Comparison of ENCODE assay signal across 17 cellular contexts in the genomic region with DNA sequence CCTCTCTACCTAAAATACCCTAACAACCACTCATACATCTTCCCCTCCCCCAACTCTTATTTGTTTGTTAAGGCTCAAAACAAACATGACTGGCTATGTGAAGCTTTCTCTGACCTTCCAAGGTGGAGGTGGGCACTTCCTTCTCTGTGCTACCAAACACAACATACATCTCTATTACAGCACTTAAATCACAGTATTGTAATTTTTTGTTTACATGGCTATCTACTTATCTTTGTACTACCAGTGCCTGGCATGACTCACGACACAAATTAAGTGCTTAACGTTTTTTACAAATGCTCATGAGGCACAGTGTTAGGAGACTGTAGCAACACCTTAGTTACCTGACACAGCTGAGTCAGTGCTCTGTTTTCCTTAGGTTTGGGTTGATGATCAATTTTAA. TPM values are rescaled to one million over a fixed set of nuclear protein-coding genes. Genes with fewer than 3 reads are reported as not detected.
A peak's percentile ranks its signal among the peaks of the same experiment; 100 is the strongest.
DNase-seq lines count a peak whose midpoint lies in the region; ATAC-seq, FAIRE-seq and TF ChIP-seq lines count a peak whose summit lies in the region.
"Had no signal": no experiment of that assay in that cellular context is flagged by ENCODE, and none has a peak within 500 bp of the region (broad histone marks: within the 10 kb centered on the region; RNA-seq: fewer than 3 reads in every experiment).

No MANE protein-coding gene starts in this region.

- H3K27ac ChIP-seq in K562 (ENCODE audit: extremely low read depth, low read depth, low read length) (no peak overlapping the region), gastroesophageal sphincter (no peak overlapping the region)
- H3K27ac ChIP-seq: testis had no signal

- no peaks in the 10 kb centered on the region for H3K9me3 ChIP-seq in K562 (replicated peaks; ENCODE audit: control insufficient read depth, insufficient read depth, low read depth, low read length)
- no peaks in the 10 kb centered on the region for H3K9me3 ChIP-seq in gastroesophageal sphincter
- H3K9me3 ChIP-seq: testis had no signal

- H3K36me3 ChIP-seq in K562 (ENCODE audit: control insufficient read depth, insufficient read depth, low read length) (no peaks in the 10 kb centered on the region), gastroesophageal sphincter (no peaks in the 10 kb centered on the region)

- CTCF ChIA-PET in K562 (lab: Yijun Ruan, JAX; ENCODE audit: low intra/inter-chr PET ratio) = no interaction called here

- TF ChIP-seq RAD21 in K562 (CRISPR knock-in tag; conservative IDR thresholded peaks at IDR 0.05 in 1 of 2, IDR thresholded peaks at IDR 0.05 in 1 of 2) = no peak

- TF ChIP-seq CTCF in K562 (IDR thresholded peaks at IDR 0.05 in 2 of 3, conservative IDR thresholded peaks at IDR 0.05 in 1 of 3; ENCODE audit: insufficient read depth in 2 of 3, low read depth in 1 of 3, low read length in 3 of 3) (no peak), omental fat pad (IDR thresholded peaks at IDR 0.05) (no peak), gastroesophageal sphincter (IDR thresholded peaks at IDR 0.05) (no peak)

- POLR2A ChIA-PET in K562 (lab: Yijun Ruan, JAX) = interaction anchor here (1.1 to 1.8 kb wide), 2 partner anchors 9 to 18 kb away, joined by 3 to 4 read pairs; no protein-coding TSS in a partner anchor

- H4K20me1 ChIP-seq in K562 (replicated peaks; ENCODE audit: control insufficient read depth, insufficient read depth, low read length) = no peaks in the 10 kb centered on the region

- H3K4me1 ChIP-seq in K562 (replicated peaks in 1 of 2; ENCODE audit: control insufficient read depth in 2 of 2, insufficient read depth in 2 of 2, low read length in 2 of 2) = no peaks in the 10 kb centered on the region
- peaks cover 0 to 13% (median 2%) of the 10 kb centered on the region in 3 donors for H3K4me1 ChIP-seq in gastroesophageal sphincter

- H2AFZ ChIP-seq in K562 (ENCODE audit: low read depth, low read length) = no peak overlapping the region

- intact Hi-C loops in K562 (cut with micrococcal nuclease) = no loop called here

- no peak overlapping the region for H3K9ac ChIP-seq in K562 (ENCODE audit: insufficient read depth in 1 of 2, low read depth in 2 of 2, low read length in 2 of 2)

- TF ChIP-seq POLR2A in K562 (conservative IDR thresholded peaks at IDR 0.05) (no peak), gastroesophageal sphincter (IDR thresholded peaks at IDR 0.05) (no peak)

- no peak for FAIRE-seq in K562 (lab: Jason Lieb, UNC)
- FAIRE-seq: D721Med, GM12878 had no signal

- H3K4me3 ChIP-seq in K562 (no peak overlapping the region), gastroesophageal sphincter (no peak overlapping the region)
- H3K4me3 ChIP-seq: GM12878, testis had no signal

- WGBS in K562 (ENCODE audit: insufficient coverage, low coverage, missing lambda C conversion rate) = 9% methylated on average over 2 of the region's 2 CpGs
- WGBS in gastroesophageal sphincter (ENCODE audit: low coverage in 1 of 2), 2 donors = 27 to 44% methylated on average over 2 of the region's 2 CpGs

- BruUV-seq in K562 (replicated peaks; lab: Mats Ljungman, UMichigan) = no TSS peak

- H3K4me2 ChIP-seq in K562 (ENCODE audit: insufficient read depth, low read length) = no peak overlapping the region

- H3K27me3 ChIP-seq in K562 (ENCODE audit: control insufficient read depth in 2 of 2, insufficient read depth in 2 of 2, low read length in 2 of 2) = no peaks in the 10 kb centered on the region
- H3K27me3 ChIP-seq in gastroesophageal sphincter = no peaks in the 10 kb centered on the region
- H3K27me3 ChIP-seq: testis had no signal

- no peak for TF ChIP-seq EP300 in K562 (IDR thresholded peaks at IDR 0.05; ENCODE audit: low read length)
- TF ChIP-seq EP300 in gastroesophageal sphincter (IDR thresholded peaks at IDR 0.05) = no peak

- no peaks in the 10 kb centered on the region for H3K9me1 ChIP-seq in K562 (ENCODE audit: control insufficient read depth, insufficient read depth, low read length)

- in situ Hi-C loops in K562 (cut with MboI) = no loop called here

- peaks cover 7% of the 10 kb centered on the region; the same call in 2 of the 3 replicates for H3K79me2 ChIP-seq in K562 (ENCODE audit: control insufficient read depth, insufficient read depth, low read length)

- peak; percentile 52 for DNase-seq in H4 (ENCODE audit: low spot score)
- DNase-seq in NCI-H2029 treated with DMSO at 0.1 percent for 48 hours (lab: John Stamatoyannopoulos, UW) = peak; percentile 79
- DNase-seq in K562 (ENCODE audit: extremely low read depth in 1 of 4, low spot score in 3 of 4) = no peak
- DNase-seq in omental fat pad (ENCODE audit: low spot score) = no peak
- DNase-seq in NK-92 (lab: John Stamatoyannopoulos, UW; ENCODE audit: unreplicated experiment) = no peak
- DNase-seq: activated CD4-positive, alpha-beta memory T cell treated with anti-CD3 and anti-CD28 coated beads for 36 hours; activated gamma-delta T cell treated with Interleukin-2 at 50 U/mL for 16 hours; cerebellar nuclear complex; MM.1S; naive B cell; T-helper 2 cell; testis had no signal

- ATAC-seq in K562 = no peak
- ATAC-seq in omental fat pad (ENCODE audit: low FRiP score) = peak; percentile 57
- ATAC-seq in GM21423 (IDR thresholded peaks at IDR 0.05; ENCODE audit: unreplicated experiment) = no peak
- ATAC-seq in HG02798 (IDR thresholded peaks at IDR 0.05; ENCODE audit: poor library complexity, unreplicated experiment) = no peak
- no peak for ATAC-seq in gastroesophageal sphincter
- ATAC-seq: GM12878 had no signal

TF ChIP-seq in K562, 482 proteins besides CTCF, POLR2A, EP300 and RAD21:
- TF ChIP-seq KDM1A (IDR thresholded peaks at IDR 0.05) = peak; percentile 59 to 60; a peak in 3 of 4 replicates
- TF ChIP-seq, protein P1, sequence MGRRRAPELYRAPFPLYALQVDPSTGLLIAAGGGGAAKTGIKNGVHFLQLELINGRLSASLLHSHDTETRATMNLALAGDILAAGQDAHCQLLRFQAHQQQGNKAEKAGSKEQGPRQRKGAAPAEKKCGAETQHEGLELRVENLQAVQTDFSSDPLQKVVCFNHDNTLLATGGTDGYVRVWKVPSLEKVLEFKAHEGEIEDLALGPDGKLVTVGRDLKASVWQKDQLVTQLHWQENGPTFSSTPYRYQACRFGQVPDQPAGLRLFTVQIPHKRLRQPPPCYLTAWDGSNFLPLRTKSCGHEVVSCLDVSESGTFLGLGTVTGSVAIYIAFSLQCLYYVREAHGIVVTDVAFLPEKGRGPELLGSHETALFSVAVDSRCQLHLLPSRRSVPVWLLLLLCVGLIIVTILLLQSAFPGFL (CRISPR knock-in tag; IDR thresholded peaks at IDR 0.05) = no peak
- TF ChIP-seq ARID1B (IDR thresholded peaks at IDR 0.05) = 0 out of 2 replicates have a peak, but pooled peaks have one; percentile 23
- no peak for TF ChIP-seq PCBP2 (IDR thresholded peaks at IDR 0.05; ENCODE audit: low read depth, low read length, poor library complexity, severe bottlenecking)
- TF ChIP-seq JUND (IDR thresholded peaks at IDR 0.05; ENCODE audit: borderline replicate concordance, low read depth, low read length) = peak; percentile 53; the same call in 1 of the 2 replicates
- TF ChIP-seq JUND (tag; IDR thresholded peaks at IDR 0.05; ENCODE audit: borderline replicate concordance, low read depth, low read length) = 0 out of 3 replicates have a peak, but pooled peaks have one; percentile 18
- no peak for TF ChIP-seq ZBTB1 (CRISPR knock-in tag; IDR thresholded peaks at IDR 0.05; ENCODE audit: borderline replicate concordance, low read depth)
- TF ChIP-seq SMARCA4 (IDR thresholded peaks at IDR 0.05) = 0 out of 2 replicates have a peak, but pooled peaks have one; percentile 24
- 0 out of 4 replicates have a peak, but pooled peaks of 1 of the 2 experiments have one; percentile 33 for TF ChIP-seq RCOR1 (IDR thresholded peaks at IDR 0.05; ENCODE audit: borderline replicate concordance in 1 of 2, low read depth in 2 of 2, low read length in 2 of 2)
- no peak for TF ChIP-seq NONO (IDR thresholded peaks at IDR 0.05; ENCODE audit: low read depth in 2 of 2, low read length in 1 of 2)
- TF ChIP-seq ZNF696 (CRISPR knock-in tag; conservative IDR thresholded peaks at IDR 0.05) = no peak
- TF ChIP-seq FOSL1 (tag; conservative IDR thresholded peaks at IDR 0.05) = peak; percentile 77
- TF ChIP-seq BRD9 (IDR thresholded peaks at IDR 0.05; ENCODE audit: low read depth, partially characterized antibody) = no peak
- TF ChIP-seq CBFA2T3 (IDR thresholded peaks at IDR 0.05) = peak; percentile 28; the same call in 1 of the 2 replicates

RNA-seq across cellular contexts. Expression of a gene that starts 18.6 kb away (rescaled TPM):
- 12.8 and 15.5 TPM in 2 replicates for total RNA-seq in H4 (2014; rRNA removed; shearing (Covaris generic))
- 9.6 and 22.9 TPM in 2 replicates for total RNA-seq in K562 (2011; cell fraction: chromatin; rRNA removed; ENCODE audit: low replicate concordance)
- total RNA-seq in K562 (2011; cell fraction: nucleolus; rRNA removed) = 7.6 and 9.0 TPM in 2 replicates
- total RNA-seq in K562 (2011; cell fraction: nucleoplasm; rRNA removed) = 10.0 and 12.4 TPM in 2 replicates
- 9.9 and 11.0 TPM in 2 replicates for total RNA-seq in K562 (2014; rRNA removed)
- 30.1 and 31.0 TPM in 2 replicates for total RNA-seq in K562 (2014; rRNA removed; fragmentation: Illumina TruSeq; extraction: Trizol)
- total RNA-seq in K562 (2015; rRNA removed; fragmentation: Illumina TruSeq; extraction: Trizol) = 35.7 and 39.9 TPM in 2 replicates
- total RNA-seq in K562 (2021) = 18.6 and 19.2 TPM in 2 replicates
- 9.0 and 9.4 TPM in 2 replicates for polyA plus RNA-seq in K562 (2011; rRNA removed)
- polyA plus RNA-seq in K562 (2011; cell fraction: cytosol; rRNA removed) = 1.9 and 3.7 TPM in 2 replicates
- 2.7 and 3.4 TPM in 2 replicates for polyA plus RNA-seq in K562 (2011; cell fraction: nucleus; rRNA removed)
- polyA plus RNA-seq in K562 (2012) = 5.8 and 13.7 TPM in 2 replicates
- 13.6 and 14.0 TPM in 2 replicates for polyA plus RNA-seq in K562 (2014; fragmentation: Illumina TruSeq; extraction: Trizol)
- 1 to 10 TPM; 6.3 to 8.4 TPM for polyA plus RNA-seq in K562 (2014; fragmentation: Nextera tagmentation; extraction: Ambion mirVana)
- 6.6 and 7.0 TPM in 2 replicates for polyA plus RNA-seq in K562 (2014; rRNA removed)
- 36.1 and 36.9 TPM in 2 replicates for polyA minus RNA-seq in K562 (2011; rRNA and poly(A)+ RNA removed)
- 21.1 and 21.9 TPM in 2 replicates for polyA minus RNA-seq in K562 (2011; cell fraction: cytosol; rRNA and poly(A)+ RNA removed)
- 10.6 and 18.3 TPM in 2 replicates for polyA minus RNA-seq in K562 (2011; cell fraction: nucleus; rRNA and poly(A)+ RNA removed)
- total RNA-seq in omental fat pad = 10 to 100 TPM in 2 of 4 donors, 1 to 10 TPM in 2; 3.1 to 80.5 (median 11.4) TPM
- total RNA-seq in gastroesophageal sphincter = 10 to 100 TPM; 13.0 to 26.3 (median 15.0) TPM

Comparison
In these comparisons a context has a peak if more than half of its experiments do, and no peak if none do; other contexts are left out.
1. DNase-seq: peak in H4 (single experiment) and NCI-H2029 treated with DMSO at 0.1 percent for 48 hours (single experiment); none in K562 (0 of 4), omental fat pad (single experiment) and NK-92 (single experiment).